ENCODE assay signal across 1 cellular context in the genomic region with DNA sequence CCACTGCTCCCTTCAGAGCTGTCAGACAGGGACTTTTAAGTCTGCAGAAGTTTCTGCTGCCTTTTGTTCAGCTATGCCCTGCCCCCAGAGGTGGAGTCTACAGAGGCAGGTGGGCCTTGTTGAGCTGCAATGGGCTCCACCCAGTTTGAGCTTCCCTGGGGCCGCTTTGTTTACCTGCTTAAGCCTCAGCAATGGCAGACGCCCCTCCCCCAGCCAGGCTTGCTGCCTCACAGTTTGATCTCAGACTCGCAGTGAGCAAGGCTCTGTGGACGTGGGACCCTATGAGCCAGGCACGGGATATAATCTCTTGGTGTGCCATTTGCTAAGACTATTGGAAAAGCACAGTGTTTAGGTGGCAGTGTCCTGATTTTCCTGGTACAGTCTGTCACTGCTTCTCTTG.
A peak's percentile ranks its signal among the peaks of the same experiment; 100 is the strongest.
TF ChIP-seq lines count a peak whose summit lies in the region.
"Not testable (repeated sequence)": the region's sequence is repeated elsewhere in the genome, so short reads cannot be mapped to it uniquely, and the experiment has no call there.

No MANE protein-coding gene starts in this region.

TF ChIP-seq in HepG2, 621 proteins besides CTCF, POLR2A, EP300 and RAD21 (continued from another document):
- TF ChIP-seq, protein P1, sequence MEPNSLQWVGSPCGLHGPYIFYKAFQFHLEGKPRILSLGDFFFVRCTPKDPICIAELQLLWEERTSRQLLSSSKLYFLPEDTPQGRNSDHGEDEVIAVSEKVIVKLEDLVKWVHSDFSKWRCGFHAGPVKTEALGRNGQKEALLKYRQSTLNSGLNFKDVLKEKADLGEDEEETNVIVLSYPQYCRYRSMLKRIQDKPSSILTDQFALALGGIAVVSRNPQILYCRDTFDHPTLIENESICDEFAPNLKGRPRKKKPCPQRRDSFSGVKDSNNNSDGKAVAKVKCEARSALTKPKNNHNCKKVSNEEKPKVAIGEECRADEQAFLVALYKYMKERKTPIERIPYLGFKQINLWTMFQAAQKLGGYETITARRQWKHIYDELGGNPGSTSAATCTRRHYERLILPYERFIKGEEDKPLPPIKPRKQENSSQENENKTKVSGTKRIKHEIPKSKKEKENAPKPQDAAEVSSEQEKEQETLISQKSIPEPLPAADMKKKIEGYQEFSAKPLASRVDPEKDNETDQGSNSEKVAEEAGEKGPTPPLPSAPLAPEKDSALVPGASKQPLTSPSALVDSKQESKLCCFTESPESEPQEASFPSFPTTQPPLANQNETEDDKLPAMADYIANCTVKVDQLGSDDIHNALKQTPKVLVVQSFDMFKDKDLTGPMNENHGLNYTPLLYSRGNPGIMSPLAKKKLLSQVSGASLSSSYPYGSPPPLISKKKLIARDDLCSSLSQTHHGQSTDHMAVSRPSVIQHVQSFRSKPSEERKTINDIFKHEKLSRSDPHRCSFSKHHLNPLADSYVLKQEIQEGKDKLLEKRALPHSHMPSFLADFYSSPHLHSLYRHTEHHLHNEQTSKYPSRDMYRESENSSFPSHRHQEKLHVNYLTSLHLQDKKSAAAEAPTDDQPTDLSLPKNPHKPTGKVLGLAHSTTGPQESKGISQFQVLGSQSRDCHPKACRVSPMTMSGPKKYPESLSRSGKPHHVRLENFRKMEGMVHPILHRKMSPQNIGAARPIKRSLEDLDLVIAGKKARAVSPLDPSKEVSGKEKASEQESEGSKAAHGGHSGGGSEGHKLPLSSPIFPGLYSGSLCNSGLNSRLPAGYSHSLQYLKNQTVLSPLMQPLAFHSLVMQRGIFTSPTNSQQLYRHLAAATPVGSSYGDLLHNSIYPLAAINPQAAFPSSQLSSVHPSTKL (CRISPR knock-in tag; IDR thresholded peaks at IDR 0.05) = 0 out of 2 replicates have a peak, but pooled peaks have one; percentile 29
- not testable (repeated sequence) for TF ChIP-seq FOXP1 (IDR thresholded peaks at IDR 0.05)
- 0 out of 2 replicates have a peak, but pooled peaks have one; percentile 43 for TF ChIP-seq FOXP1 (CRISPR knock-in tag; IDR thresholded peaks at IDR 0.05)
- TF ChIP-seq, protein P2, sequence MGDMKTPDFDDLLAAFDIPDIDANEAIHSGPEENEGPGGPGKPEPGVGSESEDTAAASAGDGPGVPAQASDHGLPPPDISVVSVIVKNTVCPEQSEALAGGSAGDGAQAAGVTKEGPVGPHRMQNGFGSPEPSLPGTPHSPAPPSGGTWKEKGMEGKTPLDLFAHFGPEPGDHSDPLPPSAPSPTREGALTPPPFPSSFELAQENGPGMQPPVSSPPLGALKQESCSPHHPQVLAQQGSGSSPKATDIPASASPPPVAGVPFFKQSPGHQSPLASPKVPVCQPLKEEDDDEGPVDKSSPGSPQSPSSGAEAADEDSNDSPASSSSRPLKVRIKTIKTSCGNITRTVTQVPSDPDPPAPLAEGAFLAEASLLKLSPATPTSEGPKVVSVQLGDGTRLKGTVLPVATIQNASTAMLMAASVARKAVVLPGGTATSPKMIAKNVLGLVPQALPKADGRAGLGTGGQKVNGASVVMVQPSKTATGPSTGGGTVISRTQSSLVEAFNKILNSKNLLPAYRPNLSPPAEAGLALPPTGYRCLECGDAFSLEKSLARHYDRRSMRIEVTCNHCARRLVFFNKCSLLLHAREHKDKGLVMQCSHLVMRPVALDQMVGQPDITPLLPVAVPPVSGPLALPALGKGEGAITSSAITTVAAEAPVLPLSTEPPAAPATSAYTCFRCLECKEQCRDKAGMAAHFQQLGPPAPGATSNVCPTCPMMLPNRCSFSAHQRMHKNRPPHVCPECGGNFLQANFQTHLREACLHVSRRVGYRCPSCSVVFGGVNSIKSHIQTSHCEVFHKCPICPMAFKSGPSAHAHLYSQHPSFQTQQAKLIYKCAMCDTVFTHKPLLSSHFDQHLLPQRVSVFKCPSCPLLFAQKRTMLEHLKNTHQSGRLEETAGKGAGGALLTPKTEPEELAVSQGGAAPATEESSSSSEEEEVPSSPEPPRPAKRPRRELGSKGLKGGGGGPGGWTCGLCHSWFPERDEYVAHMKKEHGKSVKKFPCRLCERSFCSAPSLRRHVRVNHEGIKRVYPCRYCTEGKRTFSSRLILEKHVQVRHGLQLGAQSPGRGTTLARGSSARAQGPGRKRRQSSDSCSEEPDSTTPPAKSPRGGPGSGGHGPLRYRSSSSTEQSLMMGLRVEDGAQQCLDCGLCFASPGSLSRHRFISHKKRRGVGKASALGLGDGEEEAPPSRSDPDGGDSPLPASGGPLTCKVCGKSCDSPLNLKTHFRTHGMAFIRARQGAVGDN (CRISPR knock-in tag; IDR thresholded peaks at IDR 0.05) = peak; percentile 28; the same call in 1 of the 2 replicates
